28 cellular contexts compared by ENCODE assay signal in genomic region chr1:85368073-85368778, GRCh38.
"Had no signal": no experiment of that assay in that cellular context is flagged by ENCODE, and none has a peak within 500 bp of the region (broad histone marks: within the 10 kb centered on the region; RNA-seq: fewer than 3 reads in every experiment).

No MANE protein-coding gene starts in this region.

- H3K36me3 Mint-ChIP-seq: activated CD4-positive, alpha-beta memory T cell treated with anti-CD3 and anti-CD28 coated beads for 36 hours; activated naive CD4-positive, alpha-beta T cell treated with anti-CD3 and anti-CD28 coated beads, Interleukin-2, amount 10 ng/mL, durations not matched to agents 7 days and 5 days; activated naive CD8-positive, alpha-beta T cell treated with anti-CD3 and anti-CD28 coated beads for 36 hours had no signal

- H3K27ac Mint-ChIP-seq: activated CD4-positive, alpha-beta memory T cell treated with anti-CD3 and anti-CD28 coated beads for 36 hours; activated CD4-positive, alpha-beta T cell treated with anti-CD3 and anti-CD28 coated beads, Interleukin-2, amount 10 ng/mL, durations not matched to agents 7 days and 5 days; activated naive CD4-positive, alpha-beta T cell treated with anti-CD3 and anti-CD28 coated beads, Interleukin-2, amount 10 ng/mL, durations not matched to agents 7 days and 5 days; activated naive CD8-positive, alpha-beta T cell treated with anti-CD3 and anti-CD28 coated beads for 36 hours; activated T-helper 17 cell treated with anti-CD3 and anti-CD28 coated beads, Interleukin-2, amount 50 U/mL, for 72 hours had no signal

- H3K27me3 Mint-ChIP-seq: activated CD4-positive, alpha-beta memory T cell treated with anti-CD3 and anti-CD28 coated beads for 36 hours had no signal

- H3K27ac ChIP-seq: breast epithelium, Peyer's patch, RWPE1, VCaP had no signal

- ATAC-seq: activated T-helper 17 cell treated with anti-CD3 and anti-CD28 coated beads, Interleukin-2, amount 50 U/mL, for 72 hours; K562 had no signal

- H3K9me3 Mint-ChIP-seq: activated CD4-positive, alpha-beta memory T cell treated with anti-CD3 and anti-CD28 coated beads for 36 hours; activated CD4-positive, alpha-beta T cell treated with anti-CD3 and anti-CD28 coated beads, Interleukin-2, amount 10 ng/mL, durations not matched to agents 7 days and 5 days; activated naive CD4-positive, alpha-beta T cell treated with anti-CD3 and anti-CD28 coated beads, Interleukin-2, amount 10 ng/mL, durations not matched to agents 7 days and 5 days; activated naive CD8-positive, alpha-beta T cell treated with anti-CD3 and anti-CD28 coated beads for 36 hours; activated T-helper 17 cell treated with anti-CD3 and anti-CD28 coated beads, Interleukin-2, amount 50 U/mL, for 72 hours had no signal

- H3K4me1 Mint-ChIP-seq: activated CD4-positive, alpha-beta T cell treated with anti-CD3 and anti-CD28 coated beads, Interleukin-2, amount 10 ng/mL, durations not matched to agents 7 days and 5 days; activated naive CD4-positive, alpha-beta T cell treated with anti-CD3 and anti-CD28 coated beads, Interleukin-2, amount 10 ng/mL, durations not matched to agents 7 days and 5 days; activated naive CD8-positive, alpha-beta T cell treated with anti-CD3 and anti-CD28 coated beads for 36 hours; activated T-helper 17 cell treated with anti-CD3 and anti-CD28 coated beads, Interleukin-2, amount 50 U/mL, for 72 hours had no signal

- DNase-seq: activated CD4-positive, alpha-beta memory T cell treated with anti-CD3 and anti-CD28 coated beads for 36 hours; activated CD4-positive, alpha-beta T cell treated with anti-CD3 and anti-CD28 coated beads, Interleukin-2, amount 10 ng/mL, durations not matched to agents 7 days and 5 days; activated CD4-positive, CD25-positive, alpha-beta regulatory T cell; activated CD8-positive, alpha-beta memory T cell treated with anti-CD3 and anti-CD28 coated beads for 24 hours; activated gamma-delta T cell treated with Interleukin-2 at 50 U/mL for 16 hours; activated naive CD4-positive, alpha-beta T cell treated with anti-CD3 and anti-CD28 coated beads, Interleukin-2, amount 10 ng/mL, durations not matched to agents 7 days and 5 days; activated naive CD8-positive, alpha-beta T cell treated with anti-CD3 and anti-CD28 coated beads for 36 hours; activated T-cell treated with anti-CD3 and anti-CD28 coated beads for 4 hours; activated T-cell treated with anti-CD3 and anti-CD28 coated beads, Interleukin-2, amount 50 U/mL, for 48 hours; caudate nucleus; Karpas-422; NCI-H1105 treated with DMSO at 0.1 percent for 48 hours; NCI-H1436 treated with DMSO at 0.1 percent for 48 hours; NCI-H187; NCI-H2081; NCI-H510A treated with DMSO at 0.1 percent for 48 hours; NCI-H69; NK-92 treated with Interleukin-12 subunit alpha and Interleukin-12 subunit beta, amount 100 ng/mL, for 24 hours; OCI-M1; Peyer's patch; Right ventricle myocardium superior; T-helper 1 cell had no signal

- H3K4me1 ChIP-seq: breast epithelium, Peyer's patch had no signal

- H3K4me3 ChIP-seq: breast epithelium, K562, Peyer's patch, SJSA1 had no signal

- FAIRE-seq: K562 had no signal

- H3K36me3 ChIP-seq: breast epithelium, Peyer's patch had no signal

- H3K9me3 ChIP-seq: breast epithelium, Peyer's patch, SJSA1 had no signal

- H3K4me3 Mint-ChIP-seq: activated CD4-positive, alpha-beta memory T cell treated with anti-CD3 and anti-CD28 coated beads for 36 hours; activated CD4-positive, alpha-beta T cell treated with anti-CD3 and anti-CD28 coated beads, Interleukin-2, amount 10 ng/mL, durations not matched to agents 7 days and 5 days; activated naive CD4-positive, alpha-beta T cell treated with anti-CD3 and anti-CD28 coated beads, Interleukin-2, amount 10 ng/mL, durations not matched to agents 7 days and 5 days; activated naive CD8-positive, alpha-beta T cell treated with anti-CD3 and anti-CD28 coated beads for 36 hours; activated T-helper 17 cell treated with anti-CD3 and anti-CD28 coated beads, Interleukin-2, amount 50 U/mL, for 72 hours had no signal

- H3K27me3 ChIP-seq: breast epithelium, Peyer's patch, SJSA1 had no signal
